1 cellular context compared by ENCODE assay signal in the genomic region with DNA sequence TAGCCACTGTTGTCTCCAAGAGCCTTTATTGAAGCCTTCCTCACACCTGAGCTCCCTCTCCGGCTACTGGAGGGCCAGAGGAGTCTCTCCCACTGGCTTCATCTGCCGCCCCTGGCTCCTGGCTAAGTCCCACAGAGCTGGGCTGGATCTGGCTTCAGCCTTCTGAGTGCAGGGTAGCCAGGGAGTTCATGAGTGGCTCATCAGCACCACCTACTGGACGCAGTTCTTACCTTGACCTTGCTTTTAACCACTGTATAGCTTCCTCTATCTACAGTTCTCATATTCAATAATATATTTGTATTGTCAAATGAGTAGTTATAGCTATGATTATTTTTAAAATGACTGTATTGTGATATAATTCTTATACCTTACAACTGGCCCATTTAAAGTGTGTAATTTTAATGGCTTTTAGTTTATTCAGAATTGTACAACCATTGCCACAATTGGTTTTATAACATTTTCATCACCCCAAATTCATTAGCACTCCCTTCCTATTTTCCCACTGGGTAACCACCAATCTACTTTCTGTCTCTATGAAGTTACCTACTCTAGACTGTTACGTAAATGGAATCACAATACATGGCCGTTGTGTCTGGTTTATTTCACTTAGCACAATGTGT.
TF ChIP-seq lines count a peak whose summit lies in the region.

No MANE protein-coding gene starts in this region.

TF ChIP-seq in K562, 482 proteins besides CTCF, POLR2A, EP300 and RAD21 (continued from another document):
- no peak for TF ChIP-seq XRCC4 (IDR thresholded peaks at IDR 0.05; ENCODE audit: extremely low read depth, insufficient read depth, insufficient read length)
- no peak for TF ChIP-seq ZBTB17 (CRISPR knock-in tag; IDR thresholded peaks at IDR 0.05)
- TF ChIP-seq, protein P1, sequence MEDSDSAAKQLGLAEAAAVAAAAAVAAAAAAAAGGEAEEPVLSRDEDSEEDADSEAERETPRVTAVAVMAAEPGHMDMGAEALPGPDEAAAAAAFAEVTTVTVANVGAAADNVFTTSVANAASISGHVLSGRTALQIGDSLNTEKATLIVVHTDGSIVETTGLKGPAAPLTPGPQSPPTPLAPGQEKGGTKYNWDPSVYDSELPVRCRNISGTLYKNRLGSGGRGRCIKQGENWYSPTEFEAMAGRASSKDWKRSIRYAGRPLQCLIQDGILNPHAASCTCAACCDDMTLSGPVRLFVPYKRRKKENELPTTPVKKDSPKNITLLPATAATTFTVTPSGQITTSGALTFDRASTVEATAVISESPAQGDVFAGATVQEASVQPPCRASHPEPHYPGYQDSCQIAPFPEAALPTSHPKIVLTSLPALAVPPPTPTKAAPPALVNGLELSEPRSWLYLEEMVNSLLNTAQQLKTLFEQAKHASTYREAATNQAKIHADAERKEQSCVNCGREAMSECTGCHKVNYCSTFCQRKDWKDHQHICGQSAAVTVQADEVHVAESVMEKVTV (CRISPR knock-in tag; IDR thresholded peaks at IDR 0.05), result peak; percentile 51; the same call in 1 of the 2 replicates
- TF ChIP-seq SMC3 (conservative IDR thresholded peaks at IDR 0.05; ENCODE audit: insufficient read depth, low read depth, low read length), result peak; percentile 50; the same call in 1 of the 2 replicates
- TF ChIP-seq, protein P2, sequence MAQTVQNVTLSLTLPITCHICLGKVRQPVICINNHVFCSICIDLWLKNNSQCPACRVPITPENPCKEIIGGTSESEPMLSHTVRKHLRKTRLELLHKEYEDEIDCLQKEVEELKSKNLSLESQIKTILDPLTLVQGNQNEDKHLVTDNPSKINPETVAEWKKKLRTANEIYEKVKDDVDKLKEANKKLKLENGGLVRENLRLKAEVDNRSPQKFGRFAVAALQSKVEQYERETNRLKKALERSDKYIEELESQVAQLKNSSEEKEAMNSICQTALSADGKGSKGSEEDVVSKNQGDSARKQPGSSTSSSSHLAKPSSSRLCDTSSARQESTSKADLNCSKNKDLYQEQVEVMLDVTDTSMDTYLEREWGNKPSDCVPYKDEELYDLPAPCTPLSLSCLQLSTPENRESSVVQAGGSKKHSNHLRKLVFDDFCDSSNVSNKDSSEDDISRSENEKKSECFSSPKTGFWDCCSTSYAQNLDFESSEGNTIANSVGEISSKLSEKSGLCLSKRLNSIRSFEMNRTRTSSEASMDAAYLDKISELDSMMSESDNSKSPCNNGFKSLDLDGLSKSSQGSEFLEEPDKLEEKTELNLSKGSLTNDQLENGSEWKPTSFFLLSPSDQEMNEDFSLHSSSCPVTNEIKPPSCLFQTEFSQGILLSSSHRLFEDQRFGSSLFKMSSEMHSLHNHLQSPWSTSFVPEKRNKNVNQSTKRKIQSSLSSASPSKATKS (CRISPR knock-in tag; IDR thresholded peaks at IDR 0.05), result no peak
- TF ChIP-seq NRF1 (conservative IDR thresholded peaks at IDR 0.05 in 1 of 2, IDR thresholded peaks at IDR 0.05 in 1 of 2), result no peak
- TF ChIP-seq TEAD1 (CRISPR knock-in tag; IDR thresholded peaks at IDR 0.05), result no peak
- no peak for TF ChIP-seq ETV6 (IDR thresholded peaks at IDR 0.05; ENCODE audit: borderline replicate concordance in 1 of 2, low read depth in 2 of 2, low read length in 1 of 2)
- TF ChIP-seq ETV6 (CRISPR knock-in tag; IDR thresholded peaks at IDR 0.05; ENCODE audit: borderline replicate concordance), result no peak
- TF ChIP-seq MTA2 (IDR thresholded peaks at IDR 0.05; ENCODE audit: low read depth), result no peak
- no peak for TF ChIP-seq ADNP (tag; IDR thresholded peaks at IDR 0.05)
